In genomic region chr3:156171517-156172267, GRCh38 we compare ENCODE assay signal across 18 cellular contexts. TPM values are rescaled to one million over a fixed set of nuclear protein-coding genes. Genes with fewer than 3 reads are reported as not detected.
"Had no signal": no experiment of that assay in that cellular context is flagged by ENCODE, and none has a peak within 500 bp of the region (broad histone marks: within the 10 kb centered on the region; RNA-seq: fewer than 3 reads in every experiment).

No MANE protein-coding gene starts in this region.

- ATAC-seq: activated CD4-positive, alpha-beta T cell treated with anti-CD3 and anti-CD28 coated beads for 36 hours; activated T-cell treated with anti-CD3 and anti-CD28 coated beads, Interleukin-2, amount 50 U/mL, for 72 hours; left cardiac atrium; mucosa of descending colon; natural killer cell treated with Interleukin-12 subunit alpha and Interleukin-12 subunit beta and Interleukin-15 and Interleukin-18, amount 100 ng/mL, for 72 hours; psoas muscle; sciatic nerve; stimulated activated memory B cell treated with anti-CD40 and anti-IgM and Interleukin-4, amounts not matched to agents 10 μg/mL and 1 μg/mL and 100 μg/mL, for 72 hours had no signal

- H3K27ac ChIP-seq: psoas muscle, tibial artery, uterus, WERI-Rb-1 had no signal

- DNase-seq: activated CD4-positive, alpha-beta memory T cell treated with anti-CD3 and anti-CD28 coated beads, Interleukin-2, amount 10 ng/mL, durations not matched to agents 7 days and 5 days; activated CD4-positive, alpha-beta T cell treated with anti-CD3 and anti-CD28 coated beads for 36 hours; activated CD8-positive, alpha-beta memory T cell treated with anti-CD3 and anti-CD28 coated beads, Interleukin-2, amount 50 U/mL, for 4 hours; activated T-cell treated with anti-CD3 and anti-CD28 coated beads, Interleukin-2, amount 50 U/mL, for 72 hours; foreskin fibroblast; glutamatergic neuron; left cardiac atrium; mucosa of descending colon; occipital lobe; psoas muscle; spleen; stimulated activated CD4-positive, alpha-beta T cell treated with anti-CD3 and anti-CD28 coated beads, Interleukin-1b, Interleukin-23, amount 100 ng/mL, for 48 hours; tibial artery; uterus; WERI-Rb-1 had no signal

RNA-seq across cellular contexts. Expression of gene KCNAB1, which starts 51.3 kb away (rescaled TPM):
- total RNA-seq: activated CD4-positive, alpha-beta memory T cell treated with anti-CD3 and anti-CD28 coated beads, Interleukin-2, amount 10 ng/mL, durations not matched to agents 7 days and 5 days; activated CD4-positive, alpha-beta T cell treated with anti-CD3 and anti-CD28 coated beads for 36 hours; activated T-cell treated with anti-CD3 and anti-CD28 coated beads, Interleukin-2, amount 50 U/mL, for 72 hours; natural killer cell treated with Interleukin-12 subunit alpha and Interleukin-12 subunit beta and Interleukin-15 and Interleukin-18, amount 100 ng/mL, for 72 hours had no signal
